In genomic region chr20:14897608-14898007, GRCh38 we compare ENCODE assay signal across 29 cellular contexts.
"Had no signal": no experiment of that assay in that cellular context is flagged by ENCODE, and none has a peak within 500 bp of the region (broad histone marks: within the 10 kb centered on the region; RNA-seq: fewer than 3 reads in every experiment).

No MANE protein-coding gene starts in this region.

- H3K27me3 Mint-ChIP-seq: stimulated activated naive B cell treated with anti-CD40 and anti-IgM and Interleukin-4, amounts not matched to agents 10 μg/mL and 1 μg/mL and 100 μg/mL, for 72 hours; stimulated activated naive CD8-positive, alpha-beta T cell treated with anti-CD3 and anti-CD28 coated beads, Interleukin-15, amount 100 ng/mL, for 72 hours; stimulated activated naive CD8-positive, alpha-beta T cell treated with anti-CD3 and anti-CD28 coated beads, Interleukin-15, Interleukin-2, amounts not matched to agents 100 ng/mL and 50 ng/mL, for 24 hours; type B pancreatic cell had no signal

- H3K4me3 ChIP-seq: stomach, suprapubic skin, testis, thoracic aorta, thyroid gland, tibial artery, tibial nerve, transverse colon, upper lobe of left lung, upper lobe of right lung, uterus, vagina had no signal

- H3K4me1 Mint-ChIP-seq: stimulated activated effector memory CD8-positive, alpha-beta T cell treated with anti-CD3 and anti-CD28 coated beads, Interleukin-12 subunit alpha, Interleukin-12 subunit beta, amount 100 ng/mL, for 72 hours; stimulated activated memory B cell treated with anti-CD40 and anti-IgM and Interleukin-4, amounts not matched to agents 10 μg/mL and 1 μg/mL and 100 μg/mL, for 72 hours; stimulated activated naive CD8-positive, alpha-beta T cell treated with anti-CD3 and anti-CD28 coated beads, Interleukin-15, amount 100 ng/mL, for 72 hours had no signal

- H3K9me3 ChIP-seq: suprapubic skin, testis, thoracic aorta, thyroid gland, tibial artery, transverse colon, upper lobe of left lung, upper lobe of right lung, uterus, vagina had no signal

- H3K36me3 ChIP-seq: stomach, suprapubic skin, thoracic aorta, thyroid gland, tibial artery, tibial nerve, transverse colon, upper lobe of left lung, upper lobe of right lung, uterus, vagina had no signal

- H3K27ac ChIP-seq: stomach, suprapubic skin, testis, thoracic aorta, thyroid gland, tibial artery, tibial nerve, transverse colon, upper lobe of left lung, upper lobe of right lung, uterus, vagina had no signal

- ATAC-seq: stimulated activated effector memory CD8-positive, alpha-beta T cell treated with anti-CD3 and anti-CD28 coated beads, Interleukin-12 subunit alpha, Interleukin-12 subunit beta, amount 100 ng/mL, for 72 hours; stimulated activated memory B cell treated with anti-CD40 and anti-IgM and Interleukin-4, amounts not matched to agents 10 μg/mL and 1 μg/mL and 100 μg/mL, for 72 hours; stimulated activated naive B cell treated with anti-CD40 and anti-IgM and Interleukin-4, amounts not matched to agents 10 μg/mL and 1 μg/mL and 100 μg/mL, for 72 hours; stimulated activated naive CD8-positive, alpha-beta T cell treated with anti-CD3 and anti-CD28 coated beads, Interleukin-15, amount 100 ng/mL, for 72 hours; stimulated activated naive CD8-positive, alpha-beta T cell treated with anti-CD3 and anti-CD28 coated beads, Interleukin-15, Interleukin-2, amounts not matched to agents 100 U/mL and 50 U/mL, for 24 hours; upper lobe of right lung had no signal

- FAIRE-seq: urothelium cell line had no signal

- H3K4me1 ChIP-seq: suprapubic skin, testis, thyroid gland, tibial artery, tibial nerve, transverse colon, upper lobe of left lung, upper lobe of right lung, uterus, vagina had no signal

- DNase-seq: stimulated activated CD4-positive, alpha-beta T cell treated with anti-CD3 and anti-CD28 coated beads, Interleukin-2, amount 100 ng/mL, for 48 hours; stimulated activated CD4-positive, alpha-beta T cell treated with anti-CD3 and anti-CD28 coated beads, Interleukin-4, amount 100 ng/mL, for 1 hour; stimulated activated CD4-positive, alpha-beta T cell treated with anti-CD3 and anti-CD28 coated beads, Interleukin-4, amount 100 ng/mL, for 24 hours; stimulated activated CD4-positive, alpha-beta T cell treated with anti-CD3 and anti-CD28 coated beads, Interleukin-4, amount 100 ng/mL, for 4 hours; stimulated activated CD8-positive, alpha-beta memory T cell treated with anti-CD3 and anti-CD28 coated beads, Interleukin-4, amount 100 ng/mL, for 48 hours; stimulated activated naive B cell treated with anti-CD40 and anti-IgM and Interleukin-4, amounts not matched to agents 10 μg/mL and 1 μg/mL and 100 μg/mL, for 72 hours; stimulated activated naive CD4-positive, alpha-beta T cell; stimulated activated naive CD4-positive, alpha-beta T cell treated with Interleukin-2 at 50 U/mL for 16 hours; stimulated activated naive CD8-positive, alpha-beta T cell treated with anti-CD3 and anti-CD28 coated beads, Interleukin-15, amount 100 ng/mL, for 72 hours; stimulated activated naive CD8-positive, alpha-beta T cell treated with anti-CD3 and anti-CD28 coated beads, Interleukin-15, Interleukin-2, amounts not matched to agents 100 U/mL and 50 U/mL, for 24 hours; stomach; substantia nigra; testis; thyroid gland; tibial artery; transverse colon; trophoblast cell; upper lobe of left lung; upper lobe of right lung; uterus had no signal

- H3K27me3 ChIP-seq: stomach, suprapubic skin, testis, thyroid gland, tibial artery, tibial nerve, transverse colon, upper lobe of left lung, upper lobe of right lung, uterus, vagina had no signal

- H3K36me3 Mint-ChIP-seq: stimulated activated effector memory CD8-positive, alpha-beta T cell treated with anti-CD3 and anti-CD28 coated beads, Interleukin-12 subunit alpha, Interleukin-12 subunit beta, amount 100 ng/mL, for 72 hours; stimulated activated memory B cell treated with anti-CD40 and anti-IgM and Interleukin-4, amounts not matched to agents 10 μg/mL and 1 μg/mL and 100 μg/mL, for 72 hours; stimulated activated naive B cell treated with anti-CD40 and anti-IgM and Interleukin-4, amounts not matched to agents 10 μg/mL and 1 μg/mL and 100 μg/mL, for 72 hours; type B pancreatic cell had no signal

- H3K27ac Mint-ChIP-seq: stimulated activated effector memory CD8-positive, alpha-beta T cell treated with anti-CD3 and anti-CD28 coated beads, Interleukin-12 subunit alpha, Interleukin-12 subunit beta, amount 100 ng/mL, for 72 hours; stimulated activated memory B cell treated with anti-CD40 and anti-IgM and Interleukin-4, amounts not matched to agents 10 μg/mL and 1 μg/mL and 100 μg/mL, for 72 hours; stimulated activated naive B cell treated with anti-CD40 and anti-IgM and Interleukin-4, amounts not matched to agents 10 μg/mL and 1 μg/mL and 100 μg/mL, for 72 hours; stimulated activated naive CD8-positive, alpha-beta T cell treated with anti-CD3 and anti-CD28 coated beads, Interleukin-15, amount 100 ng/mL, for 72 hours; stimulated activated naive CD8-positive, alpha-beta T cell treated with anti-CD3 and anti-CD28 coated beads, Interleukin-15, Interleukin-2, amounts not matched to agents 100 ng/mL and 50 ng/mL, for 24 hours; type B pancreatic cell had no signal

- H3K4me3 Mint-ChIP-seq: stimulated activated effector memory CD8-positive, alpha-beta T cell treated with anti-CD3 and anti-CD28 coated beads, Interleukin-12 subunit alpha, Interleukin-12 subunit beta, amount 100 ng/mL, for 72 hours; stimulated activated memory B cell treated with anti-CD40 and anti-IgM and Interleukin-4, amounts not matched to agents 10 μg/mL and 1 μg/mL and 100 μg/mL, for 72 hours; stimulated activated naive B cell treated with anti-CD40 and anti-IgM and Interleukin-4, amounts not matched to agents 10 μg/mL and 1 μg/mL and 100 μg/mL, for 72 hours; stimulated activated naive CD8-positive, alpha-beta T cell treated with anti-CD3 and anti-CD28 coated beads, Interleukin-15, amount 100 ng/mL, for 72 hours; stimulated activated naive CD8-positive, alpha-beta T cell treated with anti-CD3 and anti-CD28 coated beads, Interleukin-15, Interleukin-2, amounts not matched to agents 100 ng/mL and 50 ng/mL, for 24 hours; type B pancreatic cell had no signal
